In the genomic region with DNA sequence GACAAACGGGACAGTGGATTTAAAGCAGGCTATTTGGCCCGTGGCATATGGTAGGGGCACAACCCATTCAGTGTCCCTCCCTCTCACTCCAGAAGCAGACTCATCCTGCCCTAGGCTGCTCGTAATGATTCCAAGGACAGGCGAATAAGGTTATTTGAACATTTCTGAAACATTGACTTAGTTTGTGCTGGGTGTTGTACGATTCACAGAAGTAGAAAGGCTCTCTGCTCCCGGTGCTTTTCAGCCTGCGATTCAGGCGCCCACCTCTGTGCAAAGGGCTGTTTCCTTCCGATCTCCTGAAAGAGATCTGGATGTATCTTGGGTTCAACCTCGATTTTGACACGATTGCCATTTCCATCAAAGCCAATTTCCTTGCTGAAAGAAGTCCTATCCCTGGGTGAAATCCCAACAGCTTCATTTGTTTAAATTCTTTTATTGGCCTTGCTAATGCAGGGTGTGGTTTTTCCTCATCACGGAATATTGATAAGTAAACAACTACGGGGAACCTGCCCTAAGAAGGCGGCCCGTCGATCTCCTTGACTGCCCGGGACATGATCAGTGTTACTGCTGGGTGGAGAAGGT, we compare ENCODE assay signal across 8 cellular contexts. TPM values are rescaled to one million over a fixed set of nuclear protein-coding genes. Genes with fewer than 3 reads are reported as not detected.
DNase-seq lines count a peak whose midpoint lies in the region; ATAC-seq and TF ChIP-seq lines count a peak whose summit lies in the region.

No MANE protein-coding gene starts in this region.

- dilution Hi-C loops in mammary epithelial cell (cut with HindIII; ENCODE audit: low sequenced_read_pairs) = no loop called here

- WGBS in mammary epithelial cell (ENCODE audit: low coverage, missing lambda C conversion rate) = 15% methylated on average over 17 of the region's 17 CpGs
- WGBS in mesodermal cell (ENCODE audit: insufficient coverage in 2 of 2), 2 experiments = 19 to 34% methylated on average over 12 to 16 of the region's 17 CpGs

- H3K79me2 ChIP-seq in mammary epithelial cell (ENCODE audit: insufficient read depth, low read length) = peaks cover 43% of the 10 kb centered on the region

- peak overlapping the region; percentile 89 for H2AFZ ChIP-seq in mammary epithelial cell (ENCODE audit: low read depth, low read length)

- H3K4me3 ChIP-seq in CD8-positive, alpha-beta T cell (ENCODE audit: low read depth, low read length) = no peak overlapping the region
- H3K4me3 ChIP-seq in LNCaP clone FGC (ENCODE audit: low read depth, low read length) (peak overlapping the region; percentile 62), mammary epithelial cell (replicated peaks in 1 of 3; ENCODE audit: insufficient read depth in 1 of 3, low read depth in 2 of 3, low read length in 3 of 3) (peak overlapping the region; percentile 43 to 87 (median 74)), mesodermal cell (ENCODE audit: extremely low read depth, insufficient read depth, low read length, poor library complexity, severe bottlenecking) (peak overlapping the region; percentile 71), vagina (peak overlapping the region; percentile 65 to 86)

- no peak for ATAC-seq in CD8-positive, alpha-beta T cell

- H3K27me3 Mint-ChIP-seq in CD8-positive, alpha-beta T cell (ENCODE audit: low read depth) = peaks cover 33% of the 10 kb centered on the region

- peak overlapping the region; percentile 81 for H3K4me3 Mint-ChIP-seq in CD8-positive, alpha-beta T cell

- H3K9me3 Mint-ChIP-seq in CD8-positive, alpha-beta T cell = no peaks in the 10 kb centered on the region

- H3K4me1 ChIP-seq in CD8-positive, alpha-beta T cell (ENCODE audit: insufficient read depth, low read length) = peaks cover 6% of the 10 kb centered on the region
- H3K4me1 ChIP-seq in mammary epithelial cell (ENCODE audit: insufficient read depth, low read length) = peaks cover 39% of the 10 kb centered on the region
- H3K4me1 ChIP-seq in mesodermal cell (ENCODE audit: control insufficient read depth, insufficient read depth, low read length, poor library complexity, severe bottlenecking) = no peaks in the 10 kb centered on the region
- H3K4me1 ChIP-seq in vagina = peaks cover 41% of the 10 kb centered on the region

- in situ Hi-C loops in mammary epithelial cell (cut with MboI; ENCODE audit: low sequenced_read_pairs in 2 of 2) = loop anchor here in 1 of 2 donors (10.0 kb wide), 1 partner anchor 147 kb away; no protein-coding TSS in a partner anchor

- H4K20me1 ChIP-seq in mammary epithelial cell (ENCODE audit: insufficient read depth, low read length) = no peaks in the 10 kb centered on the region

- no peak overlapping the region for H3K27ac Mint-ChIP-seq in CD8-positive, alpha-beta T cell

- no peak for TF ChIP-seq POLR2A in vagina (IDR thresholded peaks at IDR 0.05)

- POLR2A ChIA-PET in CD8-positive, alpha-beta T cell (lab: Charles Lee) = no interaction called here

- H3K4me2 ChIP-seq in mammary epithelial cell (ENCODE audit: insufficient read depth, low read depth, low read length) = peak overlapping the region; percentile 98

- H3K27me3 ChIP-seq in CD8-positive, alpha-beta T cell (ENCODE audit: insufficient read depth, low read length) = peaks cover 7% of the 10 kb centered on the region
- no peaks in the 10 kb centered on the region for H3K27me3 ChIP-seq in mammary epithelial cell (ENCODE audit: insufficient read depth, low read length)
- H3K27me3 ChIP-seq in vagina = no peaks in the 10 kb centered on the region

- TF ChIP-seq CTCF in CD8-positive, alpha-beta T cell (IDR thresholded peaks at IDR 0.05) = no peak
- no peak for TF ChIP-seq CTCF in LNCaP clone FGC (IDR thresholded peaks at IDR 0.05; ENCODE audit: control insufficient read depth, extremely low read depth, insufficient read depth)
- no peak for TF ChIP-seq CTCF in mammary epithelial cell (conservative IDR thresholded peaks at IDR 0.05 in 1 of 2, IDR thresholded peaks at IDR 0.05 in 1 of 2; ENCODE audit: extremely low read depth in 1 of 2, insufficient read depth in 1 of 2, low read depth in 1 of 2, low read length in 2 of 2)
- TF ChIP-seq CTCF in vagina (IDR thresholded peaks at IDR 0.05) = no peak

- TSS peak; percentile 86 for BruUV-seq in mammary epithelial cell (replicated peaks; lab: Mats Ljungman, UMichigan)

- CTCF ChIA-PET in CD8-positive, alpha-beta T cell (lab: Charles Lee) = no interaction called here
- CTCF ChIA-PET in mammary epithelial cell (lab: Charles Lee; ENCODE audit: low non-redundant PET) = interaction anchor here (0.6 to 0.7 kb wide), 3 partner anchors 69 to 1068 kb away, joined by 3 to 12 read pairs (median 7); no protein-coding TSS in a partner anchor

- H3K36me3 ChIP-seq in CD8-positive, alpha-beta T cell (ENCODE audit: insufficient read depth, low read length) = no peaks in the 10 kb centered on the region
- no peaks in the 10 kb centered on the region for H3K36me3 ChIP-seq in mammary epithelial cell (ENCODE audit: insufficient read depth, low read length)
- no peaks in the 10 kb centered on the region for H3K36me3 ChIP-seq in mesodermal cell (ENCODE audit: control insufficient read depth, insufficient read depth, low read length)
- no peaks in the 10 kb centered on the region for H3K36me3 ChIP-seq in vagina

- no peaks in the 10 kb centered on the region for H3K36me3 Mint-ChIP-seq in CD8-positive, alpha-beta T cell

- H3K4me1 Mint-ChIP-seq in CD8-positive, alpha-beta T cell (ENCODE audit: low read depth) = peaks cover 8% of the 10 kb centered on the region

- peak overlapping the region; percentile 84 for H3K9ac ChIP-seq in mammary epithelial cell (ENCODE audit: insufficient read depth, low read length)

- no peak overlapping the region for H3K27ac ChIP-seq in CD8-positive, alpha-beta T cell (ENCODE audit: low read depth, low read length)
- H3K27ac ChIP-seq in mammary epithelial cell (ENCODE audit: insufficient read depth, low read depth, low read length) = peak overlapping the region; percentile 77
- H3K27ac ChIP-seq in mesodermal cell (ENCODE audit: low read depth, low read length, severe bottlenecking) = no peak overlapping the region
- peak overlapping the region; percentile 94 for H3K27ac ChIP-seq in vagina

- no peaks in the 10 kb centered on the region for H3K9me3 ChIP-seq in CD8-positive, alpha-beta T cell (ENCODE audit: low read length)
- H3K9me3 ChIP-seq in mammary epithelial cell (replicated peaks; ENCODE audit: insufficient read depth, low read length) (no peaks in the 10 kb centered on the region), mesodermal cell (ENCODE audit: control insufficient read depth, low read length) (no peaks in the 10 kb centered on the region), vagina (no peaks in the 10 kb centered on the region)

- DNase-seq in CD8-positive, alpha-beta T cell = no peak
- DNase-seq in LNCaP clone FGC (ENCODE audit: low read depth) = peak; percentile 14
- DNase-seq in mammary epithelial cell = no peak
- no peak for DNase-seq in vagina (ENCODE audit: extremely low spot score in 2 of 2)
- no peak for DNase-seq in NCI-H1417 treated with DMSO at 0.1 percent for 48 hours (lab: John Stamatoyannopoulos, UW)
- DNase-seq in MV-4-11 (lab: John Stamatoyannopoulos, UW) = no peak
- no peak for DNase-seq in SKM-1 treated with dmso at 0.1 percent for 144 hours (lab: John Stamatoyannopoulos, UW; ENCODE audit: unreplicated experiment)

- intact Hi-C loops in CD8-positive, alpha-beta T cell (cut with DNase I, micrococcal nuclease) = no loop called here
- intact Hi-C loops in mammary epithelial cell (cut with micrococcal nuclease) = loop anchor here (1.0 to 5.0 kb wide), 4 partner anchors 50 to 285 kb away; no protein-coding TSS in a partner anchor
- intact Hi-C loops in vagina (cut with DNase I) = no loop called here

RNA-seq across cellular contexts. Expression of a gene that starts 1.1 kb away (rescaled TPM):
- total RNA-seq in CD8-positive, alpha-beta T cell = not detected
- total RNA-seq in mammary epithelial cell (10 to 100 TPM; 16.0 to 26.9 TPM), vagina (16.7 TPM)
- 14.0 TPM for polyA plus RNA-seq in mammary epithelial cell
- polyA minus RNA-seq in mammary epithelial cell = 22.2 TPM
- 2.9 TPM for polyA plus RNA-seq in mesodermal cell (2013, experiment 1 of 2)
- 2.6 TPM for polyA plus RNA-seq in mesodermal cell (2013, experiment 2 of 2)

Comparison
In these comparisons a context has a peak if more than half of its experiments do, and no peak if none do; other contexts are left out.
1. H3K27ac ChIP-seq: peak in mammary epithelial cell (single experiment) and vagina (single experiment); none in CD8-positive, alpha-beta T cell (single experiment) and mesodermal cell (single experiment).
2. RNA of a gene that starts 1.1 kb away (total RNA-seq): 16.0 to 26.9 TPM in mammary epithelial cell and 16.7 TPM in vagina (single experiment); not detected in CD8-positive, alpha-beta T cell; every median in the first group is over 10 times any median in the second.